16 cellular contexts compared by ENCODE assay signal in genomic region chr4:40122941-40123340, GRCh38.
DNase-seq lines count a peak whose midpoint lies in the region; ATAC-seq, FAIRE-seq and TF ChIP-seq lines count a peak whose summit lies in the region.
"Had no signal": no experiment of that assay in that cellular context is flagged by ENCODE, and none has a peak within 500 bp of the region (broad histone marks: within the 10 kb centered on the region; RNA-seq: fewer than 3 reads in every experiment).

No MANE protein-coding gene starts in this region.

- no peak for ATAC-seq in PC-3
- ATAC-seq in stimulated activated naive CD8-positive, alpha-beta T cell treated with anti-CD3 and anti-CD28 coated beads, Interleukin-15, amount 100 ng/mL, for 72 hours, result peak; percentile 62
- ATAC-seq: HepG2, Panc1 had no signal

- intact Hi-C loops in activated naive CD4-positive, alpha-beta T cell treated with anti-CD3 and anti-CD28 coated beads for 36 hours (cut with micrococcal nuclease), result loop anchor here (5.0 kb wide), 2 partner anchors 59 to 599 kb away; no protein-coding TSS in a partner anchor
- intact Hi-C loops in PC-3 (cut with micrococcal nuclease), result no loop called here

- peak overlapping the region; percentile 57 for H3K27ac Mint-ChIP-seq in activated naive CD4-positive, alpha-beta T cell treated with anti-CD3 and anti-CD28 coated beads for 36 hours
- H3K27ac Mint-ChIP-seq in activated naive CD4-positive, alpha-beta T cell treated with anti-CD3 and anti-CD28 coated beads, Interleukin-2, amount 10 ng/mL, durations not matched to agents 7 days and 5 days, result no peak overlapping the region
- peak overlapping the region; percentile 88 for H3K27ac Mint-ChIP-seq in activated naive CD8-positive, alpha-beta T cell
- peak overlapping the region; percentile 44 to 84 for H3K27ac Mint-ChIP-seq in stimulated activated naive CD8-positive, alpha-beta T cell treated with anti-CD3 and anti-CD28 coated beads, Interleukin-15, amount 100 ng/mL, for 72 hours

- H3K79me2 ChIP-seq in PC-3 (ENCODE audit: low read length) (no peaks in the 10 kb centered on the region), MM.1S (ENCODE audit: low read length) (no peaks in the 10 kb centered on the region)

- H3K27me3 ChIP-seq in PC-3 (ENCODE audit: low read length) (no peaks in the 10 kb centered on the region), MM.1S (replicated peaks; ENCODE audit: insufficient read depth, low read length) (no peaks in the 10 kb centered on the region)
- H3K27me3 ChIP-seq: MG63 had no signal

- H3K9me3 Mint-ChIP-seq in activated naive CD4-positive, alpha-beta T cell treated with anti-CD3 and anti-CD28 coated beads for 36 hours, result no peaks in the 10 kb centered on the region
- no peaks in the 10 kb centered on the region for H3K9me3 Mint-ChIP-seq in activated naive CD4-positive, alpha-beta T cell treated with anti-CD3 and anti-CD28 coated beads, Interleukin-2, amount 10 ng/mL, durations not matched to agents 7 days and 5 days
- no peaks in the 10 kb centered on the region for H3K9me3 Mint-ChIP-seq in activated naive CD8-positive, alpha-beta T cell (ENCODE audit: low read depth)
- H3K9me3 Mint-ChIP-seq in stimulated activated naive CD8-positive, alpha-beta T cell treated with anti-CD3 and anti-CD28 coated beads, Interleukin-15, amount 100 ng/mL, for 72 hours, result no peaks in the 10 kb centered on the region

- H4K20me1 ChIP-seq in PC-3 (ENCODE audit: low read length) (no peaks in the 10 kb centered on the region), MM.1S (ENCODE audit: insufficient read depth, low read length) (no peaks in the 10 kb centered on the region)

- POLR2A ChIA-PET in PC-3 (lab: Charles Lee; ENCODE audit: unreplicated experiment), result no interaction called here

- BruUV-seq in PC-3 (replicated peaks; lab: Mats Ljungman, UMichigan), result no TSS peak

- H3K36me3 ChIP-seq in PC-3 (ENCODE audit: low read depth, low read length), result no peaks in the 10 kb centered on the region
- H3K36me3 ChIP-seq in MM.1S (replicated peaks; ENCODE audit: insufficient read depth, low read length), result no peaks in the 10 kb centered on the region
- H3K36me3 ChIP-seq: HAP-1, MG63 had no signal

- H3K9me3 ChIP-seq in PC-3 (ENCODE audit: low read length), result no peaks in the 10 kb centered on the region
- H3K9me3 ChIP-seq in MM.1S (replicated peaks; ENCODE audit: insufficient read depth, low read length), result no peaks in the 10 kb centered on the region
- H3K9me3 ChIP-seq: HAP-1, MG63 had no signal

- peaks cover 46% of the 10 kb centered on the region for H3K4me1 Mint-ChIP-seq in activated naive CD4-positive, alpha-beta T cell treated with anti-CD3 and anti-CD28 coated beads for 36 hours (ENCODE audit: low read depth)
- H3K4me1 Mint-ChIP-seq in activated naive CD4-positive, alpha-beta T cell treated with anti-CD3 and anti-CD28 coated beads, Interleukin-2, amount 10 ng/mL, durations not matched to agents 7 days and 5 days, result peaks cover 42% of the 10 kb centered on the region
- peaks cover 63% of the 10 kb centered on the region for H3K4me1 Mint-ChIP-seq in activated naive CD8-positive, alpha-beta T cell (ENCODE audit: low read depth)
- H3K4me1 Mint-ChIP-seq in stimulated activated naive CD8-positive, alpha-beta T cell treated with anti-CD3 and anti-CD28 coated beads, Interleukin-15, amount 100 ng/mL, for 72 hours, result peaks cover 43% of the 10 kb centered on the region

- H3K4me3 Mint-ChIP-seq in activated naive CD4-positive, alpha-beta T cell treated with anti-CD3 and anti-CD28 coated beads for 36 hours, result no peak overlapping the region
- no peak overlapping the region for H3K4me3 Mint-ChIP-seq in activated naive CD4-positive, alpha-beta T cell treated with anti-CD3 and anti-CD28 coated beads, Interleukin-2, amount 10 ng/mL, durations not matched to agents 7 days and 5 days
- H3K4me3 Mint-ChIP-seq in activated naive CD8-positive, alpha-beta T cell, result peak overlapping the region; percentile 74
- H3K4me3 Mint-ChIP-seq in stimulated activated naive CD8-positive, alpha-beta T cell treated with anti-CD3 and anti-CD28 coated beads, Interleukin-15, amount 100 ng/mL, for 72 hours, result peak overlapping the region; percentile 3 to 52

- H3K4me1 ChIP-seq in PC-3 (ENCODE audit: insufficient read depth, low read length) (peaks cover 23% of the 10 kb centered on the region), MM.1S (ENCODE audit: low read length) (no peaks in the 10 kb centered on the region)

- H3K9ac ChIP-seq in PC-3 (ENCODE audit: low read length) (no peak overlapping the region), MM.1S (ENCODE audit: low read length) (no peak overlapping the region)

- H3K4me2 ChIP-seq in PC-3 (ENCODE audit: low read length) (no peak overlapping the region), MM.1S (ENCODE audit: low read depth, low read length) (no peak overlapping the region)

- CTCF ChIA-PET in activated naive CD4-positive, alpha-beta T cell treated with anti-CD3 and anti-CD28 coated beads for 36 hours (lab: Charles Lee), result interaction anchor here (0.5 to 1.3 kb wide), 6 partner anchors 114 to 440 kb away, joined by 3 to 5 read pairs (median 3); no protein-coding TSS in a partner anchor
- CTCF ChIA-PET in activated naive CD4-positive, alpha-beta T cell treated with anti-CD3 and anti-CD28 coated beads, Interleukin-2, amount 10 ng/mL, durations not matched to agents 7 days and 5 days (lab: Charles Lee), result no interaction called here
- CTCF ChIA-PET in PC-3 (lab: Charles Lee), result no interaction called here

- H3K36me3 Mint-ChIP-seq in activated naive CD4-positive, alpha-beta T cell treated with anti-CD3 and anti-CD28 coated beads for 36 hours (ENCODE audit: low read depth), result peaks cover 10% of the 10 kb centered on the region
- peaks cover 43% of the 10 kb centered on the region for H3K36me3 Mint-ChIP-seq in activated naive CD4-positive, alpha-beta T cell treated with anti-CD3 and anti-CD28 coated beads, Interleukin-2, amount 10 ng/mL, durations not matched to agents 7 days and 5 days
- H3K36me3 Mint-ChIP-seq in activated naive CD8-positive, alpha-beta T cell, result peaks cover 3% of the 10 kb centered on the region

- no peaks in the 10 kb centered on the region for H3K27me3 Mint-ChIP-seq in activated naive CD4-positive, alpha-beta T cell treated with anti-CD3 and anti-CD28 coated beads for 36 hours (ENCODE audit: low read depth)
- H3K27me3 Mint-ChIP-seq in activated naive CD4-positive, alpha-beta T cell treated with anti-CD3 and anti-CD28 coated beads, Interleukin-2, amount 10 ng/mL, durations not matched to agents 7 days and 5 days, result no peaks in the 10 kb centered on the region
- no peaks in the 10 kb centered on the region for H3K27me3 Mint-ChIP-seq in activated naive CD8-positive, alpha-beta T cell
- H3K27me3 Mint-ChIP-seq in stimulated activated naive CD8-positive, alpha-beta T cell treated with anti-CD3 and anti-CD28 coated beads, Interleukin-15, amount 100 ng/mL, for 72 hours, result no peaks in the 10 kb centered on the region

- no peak for DNase-seq in activated naive CD4-positive, alpha-beta T cell treated with anti-CD3 and anti-CD28 coated beads for 36 hours
- DNase-seq in activated naive CD4-positive, alpha-beta T cell treated with anti-CD3 and anti-CD28 coated beads, Interleukin-2, amount 10 ng/mL, durations not matched to agents 7 days and 5 days, result no peak
- DNase-seq in PC-3 (peak; percentile 11), frontal cortex (ENCODE audit: low spot score in 2 of 2) (no peak), MM.1S (no peak)
- no peak for DNase-seq in stimulated activated naive CD8-positive, alpha-beta T cell treated with anti-CD3 and anti-CD28 coated beads, Interleukin-15, amount 100 ng/mL, for 72 hours
- DNase-seq: COR-L47, MG63, NCI-H1105, NCI-H1694 treated with DMSO at 0.1 percent for 48 hours, NCI-H446, SHP77 had no signal

- TF ChIP-seq CTCF in PC-3 (conservative IDR thresholded peaks at IDR 0.05; ENCODE audit: low read depth, low read length) (no peak), MM.1S (IDR thresholded peaks at IDR 0.05; ENCODE audit: low read length) (no peak)

- H3F3A ChIP-seq in PC-3 (ENCODE audit: low read length, unreplicated experiment) (no peaks in the 10 kb centered on the region), MM.1S (ENCODE audit: insufficient read depth, low read length) (no peaks in the 10 kb centered on the region)

- no peak overlapping the region for H3K4me3 ChIP-seq in PC-3 (ENCODE audit: low read length)
- no peak overlapping the region for H3K4me3 ChIP-seq in MM.1S (ENCODE audit: low read length)
- H3K4me3 ChIP-seq: HAP-1, MG63 had no signal

- H2AFZ ChIP-seq in PC-3 (ENCODE audit: low read length) (no peak overlapping the region), MM.1S (ENCODE audit: low read length) (no peak overlapping the region)

- H3K9me2 ChIP-seq in PC-3 (replicated peaks; ENCODE audit: low read length) (no peaks in the 10 kb centered on the region), MM.1S (replicated peaks; ENCODE audit: insufficient read depth, low read length) (no peaks in the 10 kb centered on the region)

- peak overlapping the region; percentile 62; the same call in 1 of the 2 replicates for H3K27ac ChIP-seq in PC-3 (ENCODE audit: low read length)
- no peak overlapping the region for H3K27ac ChIP-seq in MM.1S (ENCODE audit: low read length)

- no peak for FAIRE-seq in frontal cortex (lab: Jason Lieb, UNC)
- FAIRE-seq: HepG2 had no signal

Comparison
In these comparisons a context has a peak if more than half of its experiments do, and no peak if none do; other contexts are left out.
1. H3K4me3 Mint-ChIP-seq: peak in activated naive CD8-positive, alpha-beta T cell (single experiment) and stimulated activated naive CD8-positive, alpha-beta T cell treated with anti-CD3 and anti-CD28 coated beads, Interleukin-15, amount 100 ng/mL, for 72 hours (2 of 2); none in activated naive CD4-positive, alpha-beta T cell treated with anti-CD3 and anti-CD28 coated beads for 36 hours (single experiment) and activated naive CD4-positive, alpha-beta T cell treated with anti-CD3 and anti-CD28 coated beads, Interleukin-2, amount 10 ng/mL, durations not matched to agents 7 days and 5 days (single experiment).